ENCODE assay signal across 10 cellular contexts in the genomic region with DNA sequence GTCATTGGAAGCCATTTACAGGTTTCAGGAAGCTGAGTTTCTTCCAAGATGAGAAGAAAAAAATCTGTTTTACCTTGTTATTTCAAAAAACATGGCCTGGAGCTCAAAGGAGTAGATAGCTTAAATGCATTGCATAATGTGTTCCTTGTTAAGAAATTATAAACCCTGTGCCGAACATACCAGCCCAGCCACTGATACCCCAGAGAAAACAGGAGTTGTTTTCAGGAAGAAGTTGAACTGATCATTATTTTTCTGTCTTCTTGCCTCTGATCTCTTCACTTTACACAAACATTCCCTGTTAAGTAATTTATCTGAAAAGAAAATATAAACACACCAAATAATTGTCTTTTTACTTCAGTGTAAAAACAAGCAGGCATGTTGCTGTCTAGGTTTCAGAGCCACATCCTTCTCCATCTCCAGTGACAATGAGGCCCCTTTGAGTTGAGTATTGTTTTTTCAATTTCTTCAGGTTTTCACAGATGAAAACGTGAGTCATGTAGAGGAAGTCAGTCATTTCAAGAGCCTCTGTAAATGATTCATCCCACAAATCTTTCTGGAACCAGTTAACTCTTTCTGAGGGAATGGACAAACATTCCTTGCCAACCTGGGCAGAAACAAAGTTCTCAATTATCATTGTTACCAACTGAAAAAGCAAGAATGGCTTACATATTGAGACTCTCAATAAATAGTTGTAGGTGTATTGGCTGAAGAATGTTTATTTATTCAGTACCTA.
DNase-seq lines count a peak whose midpoint lies in the region; ATAC-seq, FAIRE-seq and TF ChIP-seq lines count a peak whose summit lies in the region.
"Had no signal": no experiment of that assay in that cellular context is flagged by ENCODE, and none has a peak within 500 bp of the region (broad histone marks: within the 10 kb centered on the region; RNA-seq: fewer than 3 reads in every experiment).

No MANE protein-coding gene starts in this region.

- no peak for DNase-seq in activated naive CD4-positive, alpha-beta T cell treated with anti-CD3 and anti-CD28 coated beads, Interleukin-2, amount 50 U/mL, for 72 hours (ENCODE audit: low spot score in 2 of 2)
- DNase-seq in activated naive CD4-positive, alpha-beta T cell treated with anti-CD3 and anti-CD28 coated beads for 36 hours = no peak
- DNase-seq in RKO (ENCODE audit: low spot score) = peak; percentile 91
- DNase-seq in foreskin keratinocyte = peak; percentile 68 to 88
- no peak for DNase-seq in small intestine
- DNase-seq in stimulated activated CD4-positive, alpha-beta T cell treated with anti-CD3 and anti-CD28 coated beads, Interleukin-4, amount 100 ng/mL, for 1 hour = no peak
- DNase-seq in sigmoid colon = no peak
- DNase-seq: activated CD8-positive, alpha-beta memory T cell treated with anti-CD3 and anti-CD28 coated beads, Interleukin-2, amount 50 U/mL, for 48 hours; naive B cell had no signal

- no peak overlapping the region for H3K27ac Mint-ChIP-seq in activated naive CD4-positive, alpha-beta T cell treated with anti-CD3 and anti-CD28 coated beads, Interleukin-2, amount 50 U/mL, for 72 hours
- H3K27ac Mint-ChIP-seq in activated naive CD4-positive, alpha-beta T cell treated with anti-CD3 and anti-CD28 coated beads for 36 hours = no peak overlapping the region
- H3K27ac Mint-ChIP-seq: naive B cell had no signal

- WGBS in small intestine, 3 donors = 3 to 13% (median 5%) methylated on average over 2 of the region's 2 CpGs
- 1 to 18% methylated on average over 2 of the region's 2 CpGs for WGBS in sigmoid colon, 2 donors

- H3K36me3 Mint-ChIP-seq in activated naive CD4-positive, alpha-beta T cell treated with anti-CD3 and anti-CD28 coated beads, Interleukin-2, amount 50 U/mL, for 72 hours = no peaks in the 10 kb centered on the region
- no peaks in the 10 kb centered on the region for H3K36me3 Mint-ChIP-seq in activated naive CD4-positive, alpha-beta T cell treated with anti-CD3 and anti-CD28 coated beads for 36 hours (ENCODE audit: low read depth)
- H3K36me3 Mint-ChIP-seq: naive B cell had no signal

- H3K4me3 Mint-ChIP-seq in activated naive CD4-positive, alpha-beta T cell treated with anti-CD3 and anti-CD28 coated beads for 36 hours = no peak overlapping the region
- H3K4me3 Mint-ChIP-seq: naive B cell had no signal

- no peaks in the 10 kb centered on the region for H3K9me3 ChIP-seq in small intestine (ENCODE audit: control insufficient read depth, low read depth)
- H3K9me3 ChIP-seq in sigmoid colon = no peaks in the 10 kb centered on the region

- H3K27ac ChIP-seq in foreskin keratinocyte = peak overlapping the region; percentile 50
- no peak overlapping the region for H3K27ac ChIP-seq in small intestine (ENCODE audit: low read depth in 1 of 2, low read length in 1 of 2)
- H3K27ac ChIP-seq in sigmoid colon = no peak overlapping the region

- FAIRE-seq in small intestine (lab: Jason Lieb, UNC) = no peak

- ATAC-seq in activated naive CD4-positive, alpha-beta T cell treated with anti-CD3 and anti-CD28 coated beads, Interleukin-2, amount 50 U/mL, for 72 hours = peak; percentile 34 to 74
- ATAC-seq in foreskin keratinocyte = peak; percentile 98
- no peak for ATAC-seq in activated CD4-positive, CD25-positive, alpha-beta regulatory T cell treated with anti-CD3 and anti-CD28 coated beads, Interleukin-2, amount 50 U/mL, for 24 hours

- peaks cover 1% of the 10 kb centered on the region for H3K4me1 Mint-ChIP-seq in activated naive CD4-positive, alpha-beta T cell treated with anti-CD3 and anti-CD28 coated beads for 36 hours (ENCODE audit: low read depth)
- H3K4me1 Mint-ChIP-seq: naive B cell had no signal

- H3K27me3 ChIP-seq in foreskin keratinocyte (no peaks in the 10 kb centered on the region), small intestine (ENCODE audit: control insufficient read depth in 2 of 2, insufficient read depth in 2 of 2, low read length in 2 of 2) (no peaks in the 10 kb centered on the region), sigmoid colon (no peaks in the 10 kb centered on the region)

- H3K27me3 Mint-ChIP-seq in activated naive CD4-positive, alpha-beta T cell treated with anti-CD3 and anti-CD28 coated beads for 36 hours (ENCODE audit: low read depth) = no peaks in the 10 kb centered on the region
- H3K27me3 Mint-ChIP-seq: naive B cell had no signal

- no peak overlapping the region for H3K4me3 ChIP-seq in small intestine (ENCODE audit: low read depth in 1 of 2, low read length in 2 of 2)
- no peak overlapping the region for H3K4me3 ChIP-seq in sigmoid colon

- H3K36me3 ChIP-seq in small intestine (ENCODE audit: control insufficient read depth in 2 of 2, insufficient read depth in 2 of 2, low read length in 2 of 2) = no peaks in the 10 kb centered on the region
- H3K36me3 ChIP-seq in sigmoid colon = no peaks in the 10 kb centered on the region

- TF ChIP-seq EP300 in sigmoid colon (IDR thresholded peaks at IDR 0.05) = no peak

- intact Hi-C loops in activated naive CD4-positive, alpha-beta T cell treated with anti-CD3 and anti-CD28 coated beads for 36 hours (cut with micrococcal nuclease) = no loop called here
- intact Hi-C loops in sigmoid colon (cut with DNase I) = no loop called here

- TF ChIP-seq POLR2A in sigmoid colon (IDR thresholded peaks at IDR 0.05) = no peak

- H3K9me3 Mint-ChIP-seq in activated naive CD4-positive, alpha-beta T cell treated with anti-CD3 and anti-CD28 coated beads, Interleukin-2, amount 50 U/mL, for 72 hours = peaks cover 6 to 16% of the 10 kb centered on the region in 2 donors
- H3K9me3 Mint-ChIP-seq in activated naive CD4-positive, alpha-beta T cell treated with anti-CD3 and anti-CD28 coated beads for 36 hours = peaks cover 4% of the 10 kb centered on the region

- TF ChIP-seq CTCF in foreskin keratinocyte (conservative IDR thresholded peaks at IDR 0.05) (no peak), sigmoid colon (IDR thresholded peaks at IDR 0.05) (no peak)

- peaks cover 16% of the 10 kb centered on the region for H3K4me1 ChIP-seq in foreskin keratinocyte
- no peaks in the 10 kb centered on the region for H3K4me1 ChIP-seq in small intestine (ENCODE audit: control insufficient read depth in 2 of 2, insufficient read depth in 1 of 2, low read depth in 1 of 2, low read length in 1 of 2)
- H3K4me1 ChIP-seq in sigmoid colon = no peaks in the 10 kb centered on the region

- CTCF ChIA-PET in activated naive CD4-positive, alpha-beta T cell treated with anti-CD3 and anti-CD28 coated beads for 36 hours (lab: Charles Lee) = no interaction called here

Comparison
In these comparisons a context has a peak if more than half of its experiments do, and no peak if none do; other contexts are left out.
1. ATAC-seq: peak in activated naive CD4-positive, alpha-beta T cell treated with anti-CD3 and anti-CD28 coated beads, Interleukin-2, amount 50 U/mL, for 72 hours (2 of 2) and foreskin keratinocyte (single experiment); none in activated CD4-positive, CD25-positive, alpha-beta regulatory T cell treated with anti-CD3 and anti-CD28 coated beads, Interleukin-2, amount 50 U/mL, for 24 hours (0 of 2).
2. DNase-seq: peak in RKO (single experiment) and foreskin keratinocyte (2 of 2); none in activated naive CD4-positive, alpha-beta T cell treated with anti-CD3 and anti-CD28 coated beads, Interleukin-2, amount 50 U/mL, for 72 hours (0 of 2), activated naive CD4-positive, alpha-beta T cell treated with anti-CD3 and anti-CD28 coated beads for 36 hours (single experiment), small intestine (single experiment), stimulated activated CD4-positive, alpha-beta T cell treated with anti-CD3 and anti-CD28 coated beads, Interleukin-4, amount 100 ng/mL, for 1 hour (single experiment) and sigmoid colon (single experiment).